Comparison of ENCODE assay signal across 11 cellular contexts in genomic region chr2:101341421-101341820, GRCh38. TPM values are rescaled to one million over a fixed set of nuclear protein-coding genes. Genes with fewer than 3 reads are reported as not detected.
A peak's percentile ranks its signal among the peaks of the same experiment; 100 is the strongest.
DNase-seq lines count a peak whose midpoint lies in the region; ATAC-seq and TF ChIP-seq lines count a peak whose summit lies in the region.
"Had no signal": no experiment of that assay in that cellular context is flagged by ENCODE, and none has a peak within 500 bp of the region (broad histone marks: within the 10 kb centered on the region; RNA-seq: fewer than 3 reads in every experiment).

No MANE protein-coding gene starts in this region.

- no peak overlapping the region for H4K5ac ChIP-seq in IMR-90 (ENCODE audit: low read depth, low read length)

- no peaks in the 10 kb centered on the region for H3K79me1 ChIP-seq in IMR-90 (ENCODE audit: low read depth in 1 of 2, low read length in 2 of 2)

- dilution Hi-C loops in IMR-90 (cut with HindIII; ENCODE audit: low sequenced_read_pairs, unreplicated experiment), result no loop called here

- H3K9me3 Mint-ChIP-seq in CD4-positive, alpha-beta memory T cell, result peaks cover 0 to 4% (median 0%) of the 10 kb centered on the region in 8 donors
- no peaks in the 10 kb centered on the region for H3K9me3 Mint-ChIP-seq in CD8-positive, alpha-beta T cell

- H3K23ac ChIP-seq in IMR-90 (ENCODE audit: low read depth, low read length), result no peak overlapping the region

- TF ChIP-seq POLR2A in IMR-90 (IDR thresholded peaks at IDR 0.05; ENCODE audit: low read depth, low read length), result no peak

- H4K8ac ChIP-seq in IMR-90 (ENCODE audit: low read depth in 2 of 2, low read length in 2 of 2), result no peak overlapping the region

- H3K9ac ChIP-seq in IMR-90 (ENCODE audit: low read depth, low read length), result no peak overlapping the region

- H3K4me3 ChIP-seq in CD4-positive, alpha-beta memory T cell (ENCODE audit: low read length in 2 of 2), result no peak overlapping the region
- no peak overlapping the region for H3K4me3 ChIP-seq in IMR-90 (ENCODE audit: insufficient read depth, low read depth, low read length)
- H3K4me3 ChIP-seq in left lung, result no peak overlapping the region
- H3K4me3 ChIP-seq in CD8-positive, alpha-beta T cell (ENCODE audit: low read depth, low read length), result no peak overlapping the region
- H3K4me3 ChIP-seq: mucosa of descending colon had no signal

- POLR2A ChIA-PET in CD4-positive, alpha-beta memory T cell (lab: Charles Lee; ENCODE audit: partially characterized antibody), result interaction anchor here (1.0 to 2.6 kb wide), 6 partner anchors 10 to 33 kb away, joined by 3 to 18 read pairs (median 9); partner anchors contain the start of gene RNF149
- POLR2A ChIA-PET in IMR-90 (lab: Charles Lee; ENCODE audit: unreplicated experiment), result no interaction called here
- POLR2A ChIA-PET in CD8-positive, alpha-beta T cell (lab: Charles Lee), result interaction anchor here (0.7 to 1.6 kb wide), 6 partner anchors 11 to 490 kb away, joined by 3 to 4 read pairs (median 3); no protein-coding TSS in a partner anchor

- H2AK5ac ChIP-seq in IMR-90 (ENCODE audit: low read depth, low read length), result no peak overlapping the region

- H2BK15ac ChIP-seq in IMR-90 (ENCODE audit: low read depth, low read length), result no peak overlapping the region

- H3K4me3 Mint-ChIP-seq in CD4-positive, alpha-beta memory T cell, result peak overlapping the region in 7 of 8 donors; percentile 3 to 83 (median 58)
- H3K4me3 Mint-ChIP-seq in CD8-positive, alpha-beta T cell, result no peak overlapping the region

- no peak overlapping the region for H2BK5ac ChIP-seq in IMR-90 (ENCODE audit: low read depth, low read length, poor library complexity, severe bottlenecking)

- H3K27ac ChIP-seq in CD4-positive, alpha-beta memory T cell (ENCODE audit: low read depth, low read length), result no peak overlapping the region
- no peak overlapping the region for H3K27ac ChIP-seq in IMR-90 (ENCODE audit: insufficient read depth, low read length)
- no peak overlapping the region for H3K27ac ChIP-seq in left lung
- H3K27ac ChIP-seq in CD8-positive, alpha-beta T cell (ENCODE audit: low read depth, low read length), result no peak overlapping the region
- H3K27ac ChIP-seq: C4-2B had no signal

- H4K91ac ChIP-seq in IMR-90 (ENCODE audit: insufficient read depth, low read depth, low read length), result no peak overlapping the region

- no peak overlapping the region for H2BK120ac ChIP-seq in IMR-90 (ENCODE audit: low read depth, low read length)

- intact Hi-C loops in CD4-positive, alpha-beta memory T cell (cut with micrococcal nuclease), result no loop called here
- intact Hi-C loops in IMR-90 (cut with micrococcal nuclease) (loop anchor here (5.0 kb wide), 1 partner anchor 491 kb away; no protein-coding TSS in a partner anchor), left lung (cut with DNase I) (no loop called here)
- intact Hi-C loops in CD8-positive, alpha-beta T cell (cut with DNase I, micrococcal nuclease), result loop anchor here (5.0 to 10.0 kb wide), 4 partner anchors 383 to 1106 kb away; no protein-coding TSS in a partner anchor

- H3K9me3 ChIP-seq in CD4-positive, alpha-beta memory T cell (ENCODE audit: control insufficient read depth in 1 of 2, low read length in 2 of 2), result no peaks in the 10 kb centered on the region
- H3K9me3 ChIP-seq in IMR-90 (ENCODE audit: control insufficient read depth, insufficient read depth, low read length), result no peaks in the 10 kb centered on the region
- H3K9me3 ChIP-seq in left lung, result no peaks in the 10 kb centered on the region
- no peaks in the 10 kb centered on the region for H3K9me3 ChIP-seq in CD8-positive, alpha-beta T cell (ENCODE audit: low read length)
- H3K9me3 ChIP-seq: mucosa of descending colon had no signal

- no peak overlapping the region for H3K56ac ChIP-seq in IMR-90 (ENCODE audit: extremely low read depth, insufficient read depth, low read length)

- H3K9me1 ChIP-seq in IMR-90 (ENCODE audit: insufficient read depth, low read length), result no peaks in the 10 kb centered on the region; the same call in 1 of the 2 replicates

- no peaks in the 10 kb centered on the region for H3K36me3 ChIP-seq in CD4-positive, alpha-beta memory T cell (ENCODE audit: insufficient read depth, low read length)
- H3K36me3 ChIP-seq in IMR-90 (ENCODE audit: control insufficient read depth, insufficient read depth, low read length) (no peaks in the 10 kb centered on the region), left lung (no peaks in the 10 kb centered on the region)
- H3K36me3 ChIP-seq in CD8-positive, alpha-beta T cell (ENCODE audit: insufficient read depth, low read length), result no peaks in the 10 kb centered on the region

- H3K4me1 Mint-ChIP-seq in CD4-positive, alpha-beta memory T cell, result peaks cover 22 to 33% (median 30%) of the 10 kb centered on the region in 4 donors
- H3K4me1 Mint-ChIP-seq in CD8-positive, alpha-beta T cell (ENCODE audit: low read depth), result peaks cover 25% of the 10 kb centered on the region

- no peak overlapping the region for H3K4me2 ChIP-seq in IMR-90 (ENCODE audit: low read depth, low read length)

- peak overlapping the region; percentile 67 for H2AFZ ChIP-seq in IMR-90 (replicated peaks; ENCODE audit: low read length, poor library complexity)

- no peaks in the 10 kb centered on the region for H3K27me3 Mint-ChIP-seq in CD4-positive, alpha-beta memory T cell
- H3K27me3 Mint-ChIP-seq in CD8-positive, alpha-beta T cell (ENCODE audit: low read depth), result no peaks in the 10 kb centered on the region

- no peak for TF ChIP-seq RAD21 in IMR-90 (IDR thresholded peaks at IDR 0.05; ENCODE audit: low read length)

- no CpG with 5 or more reads among the region's 7 CpGs for WGBS in IMR-90 (ENCODE audit: extremely low coverage in 2 of 2, insufficient read length in 1 of 2), 2 experiments

- peak overlapping the region in 4 of 7 donors; percentile 25 to 65 (median 56) for H3K27ac Mint-ChIP-seq in CD4-positive, alpha-beta memory T cell
- no peak overlapping the region for H3K27ac Mint-ChIP-seq in CD8-positive, alpha-beta T cell

- H3K36me3 Mint-ChIP-seq in CD4-positive, alpha-beta memory T cell, result no peaks in the 10 kb centered on the region
- no peaks in the 10 kb centered on the region for H3K36me3 Mint-ChIP-seq in CD8-positive, alpha-beta T cell

- CTCF ChIA-PET in CD4-positive, alpha-beta memory T cell (lab: Charles Lee; ENCODE audit: partially characterized antibody), result interaction anchor here (0.7 to 8.5 kb wide), 43 partner anchors 9 to 899 kb away, joined by 3 to 124 read pairs (median 6); partner anchors contain the start of genes CREG2 and RNF149
- CTCF ChIA-PET in IMR-90 (lab: Yijun Ruan, JAX), result interaction anchor here (0.6 to 1.8 kb wide), 9 partner anchors 12 to 495 kb away, joined by 3 to 8 read pairs (median 4); partner anchors contain the start of gene CREG2
- CTCF ChIA-PET in CD8-positive, alpha-beta T cell (lab: Charles Lee), result interaction anchor here (0.6 to 6.0 kb wide), 38 partner anchors 9 to 1351 kb away, joined by 3 to 67 read pairs (median 6); partner anchors contain the start of genes CREG2 and RNF149

- H3K18ac ChIP-seq in IMR-90 (ENCODE audit: low read depth, low read length), result no peak overlapping the region

- H2BK20ac ChIP-seq in IMR-90 (ENCODE audit: low read depth, low read length), result no peak overlapping the region

- no peak overlapping the region for H3K14ac ChIP-seq in IMR-90 (replicated peaks; ENCODE audit: low read depth, low read length)

- TF ChIP-seq CTCF in IMR-90 (conservative IDR thresholded peaks at IDR 0.05; ENCODE audit: low read depth, low read length) (no peak), left lung (IDR thresholded peaks at IDR 0.05) (no peak)
- TF ChIP-seq CTCF in CD8-positive, alpha-beta T cell (IDR thresholded peaks at IDR 0.05), result no peak

- DNase-seq in CD4-positive, alpha-beta memory T cell, result peak in 1 of 5 donors; percentile 15
- DNase-seq in IMR-90 (no peak), left lung (peak in 1 of 2 donors; percentile 88), amygdala (lab: John Stamatoyannopoulos, UW) (no peak), NCI-H510A (lab: John Stamatoyannopoulos, UW) (no peak)
- peak; percentile 62 to 67 for DNase-seq in activated CD4-positive, alpha-beta T cell treated with anti-CD3 and anti-CD28 coated beads, Interleukin-2, amount 50 U/mL, for 48 hours
- no peak for DNase-seq in CD8-positive, alpha-beta T cell

- no peaks in the 10 kb centered on the region for H4K20me1 ChIP-seq in IMR-90 (ENCODE audit: insufficient read depth, low read length)

- no peak overlapping the region for H3K4ac ChIP-seq in IMR-90 (ENCODE audit: low read depth, low read length)

- no peaks in the 10 kb centered on the region for H3K27me3 ChIP-seq in CD4-positive, alpha-beta memory T cell (ENCODE audit: insufficient read depth, low read length)
- no peaks in the 10 kb centered on the region for H3K27me3 ChIP-seq in IMR-90 (ENCODE audit: control insufficient read depth, insufficient read depth, low read length)
- no peaks in the 10 kb centered on the region for H3K27me3 ChIP-seq in left lung
- no peaks in the 10 kb centered on the region for H3K27me3 ChIP-seq in CD8-positive, alpha-beta T cell (ENCODE audit: insufficient read depth, low read length)

- ATAC-seq in IMR-90 (ENCODE audit: low read depth) (no peak), left lung (peak; percentile 18), HG02610 (IDR thresholded peaks at IDR 0.05; ENCODE audit: unreplicated experiment) (no peak)
- ATAC-seq in CD8-positive, alpha-beta T cell, result no peak

- peaks cover 26% of the 10 kb centered on the region for H3K4me1 ChIP-seq in CD4-positive, alpha-beta memory T cell (ENCODE audit: insufficient read depth, low read length)
- H3K4me1 ChIP-seq in IMR-90 (ENCODE audit: control insufficient read depth, insufficient read depth, low read length) (peaks cover 2% of the 10 kb centered on the region; the same call in 1 of the 2 replicates), left lung (peaks cover 6 to 29% of the 10 kb centered on the region in 2 donors)
- peaks cover 15% of the 10 kb centered on the region for H3K4me1 ChIP-seq in CD8-positive, alpha-beta T cell (ENCODE audit: insufficient read depth, low read length)

- H2AK9ac ChIP-seq in IMR-90 (replicated peaks; ENCODE audit: low read depth, low read length, poor library complexity), result peak overlapping the region; percentile 48

- no TSS peak for BruUV-seq in IMR-90 (replicated peaks; lab: Mats Ljungman, UMichigan)

- in situ Hi-C loops in IMR-90 (cut with MboI; ENCODE audit: low sequenced_read_pairs), result loop anchor here (10.0 kb wide), 1 partner anchor 493 kb away; no protein-coding TSS in a partner anchor

RNA-seq across cellular contexts. Expression of gene RNF149, which starts 32.9 kb away (rescaled TPM):
- total RNA-seq in CD4-positive, alpha-beta memory T cell, result 100 to 1,000 TPM; 138 to 154 TPM
- polyA plus RNA-seq in CD4-positive, alpha-beta memory T cell, result 10 to 100 TPM; 67.6 to 94.6 TPM
- total RNA-seq in IMR-90 (2012; rRNA removed) (18.6 and 26.4 TPM in 2 replicates), left lung (100 to 1,000 TPM in 1 of 2 donors, 10 to 100 TPM in 1; 52.9 to 111 TPM)
- 13.0 and 14.5 TPM in 2 replicates for polyA plus RNA-seq in IMR-90 (2012; rRNA removed)
- polyA plus RNA-seq in IMR-90 (2012; cell fraction: cytosol; rRNA removed), result 6.0 and 11.0 TPM in 2 replicates
- polyA plus RNA-seq in IMR-90 (2012; cell fraction: nucleus; rRNA removed; ENCODE audit: low replicate concordance), result 24.2 and 39.6 TPM in 2 replicates
- total RNA-seq in CD8-positive, alpha-beta T cell, result 100 to 1,000 TPM; 128 to 129 TPM

RNA-seq across cellular contexts. Expression of gene CREG2, which starts 45.9 kb away (rescaled TPM):
- not detected for total RNA-seq in CD4-positive, alpha-beta memory T cell
- under 1 TPM in 1 of 2 donors, not detected in 1; 0.32 TPM for polyA plus RNA-seq in CD4-positive, alpha-beta memory T cell
- total RNA-seq in IMR-90 (2012; rRNA removed) (not detected in 2 replicates), left lung (not detected)
- 0.17 and 0.24 TPM in 2 replicates for polyA plus RNA-seq in IMR-90 (2012; rRNA removed)
- 0.06 and 0.12 TPM in 2 replicates for polyA plus RNA-seq in IMR-90 (2012; cell fraction: cytosol; rRNA removed)
- polyA plus RNA-seq in IMR-90 (2012; cell fraction: nucleus; rRNA removed; ENCODE audit: low replicate concordance), result 0.05 and 0.13 TPM in 2 replicates
- total RNA-seq in CD8-positive, alpha-beta T cell, result not detected
- total RNA-seq: Right ventricle myocardium superior had no signal

Comparison
In these comparisons a context has a peak if more than half of its experiments do, and no peak if none do; other contexts are left out.
1. DNase-seq: peak in activated CD4-positive, alpha-beta T cell treated with anti-CD3 and anti-CD28 coated beads, Interleukin-2, amount 50 U/mL, for 48 hours (2 of 2); none in IMR-90 (single experiment), amygdala (0 of 56), NCI-H510A (single experiment) and CD8-positive, alpha-beta T cell (0 of 7).
2. intact Hi-C loops: an anchor here in IMR-90 (5.0 kb wide) and CD8-positive, alpha-beta T cell (5.0 to 10.0 kb wide); none called in CD4-positive, alpha-beta memory T cell and left lung.